ENCODE assay signal across 20 cellular contexts in the genomic region with DNA sequence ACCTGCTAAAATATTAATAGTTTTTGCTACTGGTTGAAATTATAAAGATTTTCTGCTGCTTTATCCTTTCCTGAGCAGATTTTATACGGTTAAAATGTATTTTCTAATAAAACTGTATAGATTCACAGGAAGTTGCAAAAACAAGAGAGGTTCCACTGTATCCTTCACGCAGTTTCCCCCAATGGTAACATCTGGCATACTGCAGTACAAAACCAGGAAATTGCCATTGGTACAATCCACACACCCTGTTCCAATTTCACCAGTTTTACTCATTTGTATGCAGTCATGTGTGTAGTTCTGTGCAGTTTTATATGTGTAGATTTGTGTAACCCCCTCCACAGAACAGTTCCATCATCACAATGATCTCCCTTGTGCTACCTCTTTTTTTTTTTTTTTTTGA. TPM values are rescaled to one million over a fixed set of nuclear protein-coding genes. Genes with fewer than 3 reads are reported as not detected.
DNase-seq lines count a peak whose midpoint lies in the region; ATAC-seq, FAIRE-seq and TF ChIP-seq lines count a peak whose summit lies in the region.
"Had no signal": no experiment of that assay in that cellular context is flagged by ENCODE, and none has a peak within 500 bp of the region (broad histone marks: within the 10 kb centered on the region; RNA-seq: fewer than 3 reads in every experiment).

No MANE protein-coding gene starts in this region.

- H2AFZ ChIP-seq in SK-N-SH (ENCODE audit: low read depth), result no peak overlapping the region

- CTCF ChIA-PET in SK-N-SH (lab: Yijun Ruan, JAX) (interaction anchor here (1.2 kb wide), 1 partner anchor 12 kb away, joined by 3 read pairs; no protein-coding TSS in a partner anchor), A549 (lab: Yijun Ruan, JAX) (interaction anchor here (0.7 kb wide), 1 partner anchor 124 kb away, joined by 3 read pairs; no protein-coding TSS in a partner anchor), HEK293T (lab: Yijun Ruan, JAX) (no interaction called here)

- no peak overlapping the region for H3K4me3 ChIP-seq in SK-N-SH (ENCODE audit: low read depth in 2 of 2, low read length in 1 of 2)
- no peak overlapping the region for H3K4me3 ChIP-seq in A549
- H3K4me3 ChIP-seq: BLaER1 treated with 17β-estradiol and CSF1 and Interleukin-3, amounts not matched to agents 10 nM and 100 nM had no signal

- no peak for FAIRE-seq in A549 (lab: Jason Lieb, UNC)
- FAIRE-seq: D721Med, G401.6, GM12892 had no signal

- no peak for TF ChIP-seq EP300 in SK-N-SH (IDR thresholded peaks at IDR 0.05; ENCODE audit: borderline replicate concordance in 1 of 2, low read depth in 1 of 2, low read length in 1 of 2)
- no peak for TF ChIP-seq EP300 in A549 (IDR thresholded peaks at IDR 0.05)

- H3K4me2 ChIP-seq in SK-N-SH, result no peak overlapping the region
- H3K4me2 ChIP-seq in A549, result no peak overlapping the region
- H3K4me2 ChIP-seq: BLaER1 treated with 17β-estradiol and CSF1 and Interleukin-3, amounts not matched to agents 10 nM and 100 nM had no signal

- no peak for TF ChIP-seq POLR2A in A549 (IDR thresholded peaks at IDR 0.05; ENCODE audit: low read length)

- peaks cover 17 to 24% of the 10 kb centered on the region in 2 experiments for H3K36me3 ChIP-seq in SK-N-SH (replicated peaks in 1 of 2; ENCODE audit: control insufficient read depth in 1 of 2, insufficient read depth in 2 of 2, low read length in 1 of 2)

- H3K27me3 ChIP-seq in SK-N-SH (ENCODE audit: insufficient read depth), result no peaks in the 10 kb centered on the region
- H3K27me3 ChIP-seq: BLaER1 treated with 17β-estradiol and CSF1 and Interleukin-3, amounts not matched to agents 10 nM and 100 nM had no signal

- no peak overlapping the region for H3K27ac Mint-ChIP-seq in effector memory CD8-positive, alpha-beta T cell
- H3K27ac Mint-ChIP-seq: CD4-positive, CD25-positive, alpha-beta regulatory T cell had no signal

- H3K9ac ChIP-seq in SK-N-SH, result no peak overlapping the region
- H3K9ac ChIP-seq: BLaER1 treated with 17β-estradiol and CSF1 and Interleukin-3, amounts not matched to agents 10 nM and 100 nM had no signal

- H3K9me3 ChIP-seq in SK-N-SH (no peaks in the 10 kb centered on the region), A549 (no peaks in the 10 kb centered on the region)
- H3K9me3 ChIP-seq: BLaER1 treated with 17β-estradiol and CSF1 and Interleukin-3, amounts not matched to agents 10 nM and 100 nM had no signal

- no peak for DNase-seq in SK-N-SH
- no peak for DNase-seq in A549 (ENCODE audit: low read depth in 1 of 2, low spot score in 1 of 2)
- no peak for DNase-seq in HEK293T (ENCODE audit: extremely low spot score)
- DNase-seq in effector memory CD8-positive, alpha-beta T cell, result no peak
- DNase-seq in NCI-H1694 treated with DMSO at 0.1 percent for 48 hours (lab: John Stamatoyannopoulos, UW), result no peak
- DNase-seq in GF-D8 (lab: John Stamatoyannopoulos, UW), result no peak
- DNase-seq: 8988T; ACHN; CD4-positive, CD25-positive, alpha-beta regulatory T cell; DMS153; DMS79 treated with DMSO at 0.1 percent for 48 hours; EL; HCEC 1CT; IMR-90 had no signal

- H3K79me2 ChIP-seq in SK-N-SH (ENCODE audit: insufficient read depth), result no peaks in the 10 kb centered on the region

- no peaks in the 10 kb centered on the region for H3K27me3 Mint-ChIP-seq in effector memory CD8-positive, alpha-beta T cell
- H3K27me3 Mint-ChIP-seq: CD4-positive, CD25-positive, alpha-beta regulatory T cell had no signal

- H3K9me3 Mint-ChIP-seq in effector memory CD8-positive, alpha-beta T cell, result no peaks in the 10 kb centered on the region
- H3K9me3 Mint-ChIP-seq: CD4-positive, CD25-positive, alpha-beta regulatory T cell had no signal

- peaks cover 27% of the 10 kb centered on the region for H4K20me1 ChIP-seq in SK-N-SH (ENCODE audit: insufficient read depth)

- no peak overlapping the region for H3K27ac ChIP-seq in SK-N-SH (ENCODE audit: low read depth in 2 of 2, low read length in 1 of 2)
- H3K27ac ChIP-seq in A549, result no peak overlapping the region

- TF ChIP-seq CTCF in SK-N-SH (IDR thresholded peaks at IDR 0.05), result no peak
- TF ChIP-seq CTCF in A549 (IDR thresholded peaks at IDR 0.05), result no peak

- H3F3A ChIP-seq in SK-N-SH (replicated peaks; ENCODE audit: insufficient read depth), result peaks cover 35% of the 10 kb centered on the region

- peaks cover 9 to 11% of the 10 kb centered on the region in 2 donors for H3K4me1 Mint-ChIP-seq in effector memory CD8-positive, alpha-beta T cell (ENCODE audit: low read depth in 2 of 2)

- ATAC-seq in SK-N-SH treated with all-trans-retinoic acid at 6 μM for 48 hours (peak; percentile 3; the same call in 2 of the 3 replicates), A549 (peak; percentile 6; a peak in 3 of 6 replicates), GM19324 (IDR thresholded peaks at IDR 0.05; ENCODE audit: low FRiP score, unreplicated experiment) (no peak)
- ATAC-seq in effector memory CD8-positive, alpha-beta T cell (replicated peaks), result peak; percentile 14

- TF ChIP-seq RAD21 in SK-N-SH (IDR thresholded peaks at IDR 0.05; ENCODE audit: low read length), result no peak
- TF ChIP-seq RAD21 in A549 (conservative IDR thresholded peaks at IDR 0.05 in 1 of 2, IDR thresholded peaks at IDR 0.05 in 1 of 2), result no peak

- peaks cover 67% of the 10 kb centered on the region for H3K36me3 Mint-ChIP-seq in effector memory CD8-positive, alpha-beta T cell (ENCODE audit: insufficient read depth)

- H3K9me2 ChIP-seq in SK-N-SH, result no peaks in the 10 kb centered on the region

- peaks cover 2 to 9% of the 10 kb centered on the region in 2 experiments; a peak in 1 of 4 replicates for H3K4me1 ChIP-seq in SK-N-SH (ENCODE audit: control insufficient read depth in 1 of 2, insufficient read depth in 2 of 2, low read depth in 1 of 2, low read length in 1 of 2)
- peaks cover 33% of the 10 kb centered on the region for H3K4me1 ChIP-seq in A549

- WGBS in SK-N-SH (ENCODE audit: low lambda C conversion rate), result 78% methylated on average over 2 of the region's 2 CpGs
- 100% methylated on average over 2 of the region's 2 CpGs for whole genome bisulfite sequencing in A549 (ENCODE audit: missing lambda C conversion rate)

- POLR2A ChIA-PET in SK-N-SH (lab: Yijun Ruan, JAX) (no interaction called here), A549 (lab: Yijun Ruan, JAX) (no interaction called here), HEK293T (lab: Yijun Ruan, JAX) (no interaction called here)

- H3K4me3 Mint-ChIP-seq in effector memory CD8-positive, alpha-beta T cell, result no peak overlapping the region

TF ChIP-seq in SK-N-SH treated with all-trans-retinoic acid at 6 μM for 48 hours, 23 proteins besides CTCF, POLR2A, EP300 and RAD21 (continues in another document):
- no peak for TF ChIP-seq CREB5 (CRISPR knock-in tag; IDR thresholded peaks at IDR 0.05; ENCODE audit: low read depth)

TF ChIP-seq in SK-N-SH, 30 proteins besides CTCF, POLR2A, EP300 and RAD21 (continues in another document):
- TF ChIP-seq RFX5 (IDR thresholded peaks at IDR 0.05; ENCODE audit: low read length), result no peak

TF ChIP-seq in A549, 52 proteins besides CTCF, POLR2A, EP300 and RAD21 (continues in another document):
- no peak for TF ChIP-seq RCOR1 (IDR thresholded peaks at IDR 0.05; ENCODE audit: low read depth, low read length)
- TF ChIP-seq PHF8 (IDR thresholded peaks at IDR 0.05; ENCODE audit: borderline replicate concordance, low read depth), result no peak
- TF ChIP-seq EHF (CRISPR knock-in tag; IDR thresholded peaks at IDR 0.05), result no peak
- no peak for TF ChIP-seq HOXB5 (CRISPR knock-in tag; IDR thresholded peaks at IDR 0.05)
- TF ChIP-seq ATOH8 (CRISPR knock-in tag; IDR thresholded peaks at IDR 0.05; ENCODE audit: low read depth), result no peak
- no peak for TF ChIP-seq E2F6 (IDR thresholded peaks at IDR 0.05; ENCODE audit: borderline replicate concordance, low read depth)

TF ChIP-seq in HEK293T, 16 proteins besides CTCF, POLR2A, EP300 and RAD21:
- TF ChIP-seq FOXA1 (IDR thresholded peaks at IDR 0.05) (no peak), ZNF384 (IDR thresholded peaks at IDR 0.05) (0 out of 2 replicates have a peak, but pooled peaks have one; percentile 5)

RNA-seq across cellular contexts. Expression of gene DDX3X, which starts 20.0 kb away (rescaled TPM):
- polyA plus RNA-seq in SK-N-SH (2012; rRNA removed), result 30.9 and 46.4 TPM in 2 replicates
- polyA plus RNA-seq in SK-N-SH (2012; cell fraction: cytosol; rRNA removed), result 63.8 and 64.9 TPM in 2 replicates
- polyA plus RNA-seq in SK-N-SH (2012; cell fraction: nucleus; rRNA removed), result 39.2 and 79.4 TPM in 2 replicates
- polyA plus RNA-seq in A549 (2011; rRNA removed), result 187 and 216 TPM in 2 replicates
- polyA plus RNA-seq in A549 (2012; cell fraction: cytosol; rRNA removed), result 32.5 and 46.8 TPM in 2 replicates
- polyA plus RNA-seq in A549 (2012; cell fraction: nucleus; rRNA removed), result 36.6 and 60.0 TPM in 2 replicates
- 341 to 390 TPM (median 371 TPM) in 3 replicates for polyA plus RNA-seq in A549 (2017; fragmentation: RNase III; extraction: RNeasy Plus Mini Kit Qiagen cat#74134 plus additional on column Dnase treatment)
- 205 and 251 TPM in 2 replicates for polyA minus RNA-seq in A549 (2011; rRNA and poly(A)+ RNA removed)
